ENCODE assay signal across 8 cellular contexts in genomic region chr13:21458816-21459701, GRCh38.
A peak's percentile ranks its signal among the peaks of the same experiment; 100 is the strongest.
DNase-seq lines count a peak whose midpoint lies in the region; ATAC-seq lines count a peak whose summit lies in the region.

TSS of gene ZDHHC20 (minus strand) at chr13:21459303. CDS start at chr13:21459171, 132 bp downstream.

- DNase-seq in 8988T = peak; percentile 79
- peak; percentile 40 for DNase-seq in NCI-H2196 treated with DMSO at 0.1 percent for 48 hours (lab: John Stamatoyannopoulos, UW; ENCODE audit: unreplicated experiment)
- peak; percentile 80 to 90 (median 84) for DNase-seq in activated CD4-positive, CD25-positive, alpha-beta regulatory T cell (lab: John Stamatoyannopoulos, UW)
- DNase-seq in caudate nucleus (lab: John Stamatoyannopoulos, UW) = peak in 59 of 61 donors; percentile 33 to 97 (median 84)
- DNase-seq in inferior parietal cortex (ENCODE audit: extremely low spot score) = peak; percentile 82
- peak; percentile 83 to 89 for DNase-seq in stimulated activated CD4-positive, alpha-beta T cell treated with anti-CD3 and anti-CD28 coated beads, Interleukin-12 subunit alpha, Interleukin-12 subunit beta, amount 100 ng/mL, for 24 hours (ENCODE audit: low read depth in 2 of 2)

- peak; percentile 80 for ATAC-seq in GM18511 (IDR thresholded peaks at IDR 0.05; ENCODE audit: unreplicated experiment)
- peak; percentile 77 for ATAC-seq in HG03025 (IDR thresholded peaks at IDR 0.05; ENCODE audit: low FRiP score, unreplicated experiment)

- peak within 1 kb of the TSS; percentile 91 for H3K27ac ChIP-seq in caudate nucleus (ENCODE audit: low read depth, low read length)

Comparison
In these comparisons a context has a peak if more than half of its experiments do, and no peak if none do; other contexts are left out.
1. Peak in every context shown above with its lines: DNase-seq, ATAC-seq and H3K27ac ChIP-seq.